Comparison of ENCODE assay signal across 21 cellular contexts in genomic region chr2:206096876-206097275, GRCh38.
"Had no signal": no experiment of that assay in that cellular context is flagged by ENCODE, and none has a peak within 500 bp of the region (broad histone marks: within the 10 kb centered on the region; RNA-seq: fewer than 3 reads in every experiment).

No MANE protein-coding gene starts in this region.

- H3K4me1 ChIP-seq: Peyer's patch, SJCRH30 had no signal

- H3K9me3 ChIP-seq: Peyer's patch, SJCRH30, SK-N-SH had no signal

- DNase-seq: activated CD4-positive, alpha-beta T cell treated with anti-CD3 and anti-CD28 coated beads for 4 hours; activated CD8-positive, alpha-beta memory T cell treated with anti-CD3 and anti-CD28 coated beads, Interleukin-2, amount 50 U/mL, for 48 hours; activated CD8-positive, alpha-beta T cell treated with anti-CD3 and anti-CD28 coated beads, Interleukin-2, amount 10 ng/mL, durations not matched to agents 7 days and 5 days; activated naive CD4-positive, alpha-beta T cell; activated naive CD8-positive, alpha-beta T cell treated with anti-CD3 and anti-CD28 coated beads, Interleukin-2, amount 50 U/mL, for 24 hours; activated T-cell treated with anti-CD3 and anti-CD28 coated beads, Interleukin-2, amount 50 U/mL, for 1 hour; amygdala; NCI-H1105 treated with DMSO at 0.1 percent for 48 hours; NCI-H1436 treated with DMSO at 0.1 percent for 48 hours; NCI-H187; NCI-H2081; NCI-H446; NCI-H524; Peyer's patch; Right ventricle myocardium superior; SJCRH30; SK-N-SH; T-helper 1 cell; WERI-Rb-1 had no signal

- FAIRE-seq: astrocyte had no signal

- H3K36me3 ChIP-seq: Peyer's patch, SJCRH30, WERI-Rb-1 had no signal

- H3K4me2 ChIP-seq: SK-N-SH had no signal

- H3K9ac ChIP-seq: SK-N-SH had no signal

- H3K27me3 ChIP-seq: Peyer's patch, SJCRH30 had no signal

- H3K4me3 ChIP-seq: Peyer's patch, SJCRH30 had no signal

- ATAC-seq: activated CD8-positive, alpha-beta T cell treated with anti-CD3 and anti-CD28 coated beads, Interleukin-2, amount 10 ng/mL, durations not matched to agents 7 days and 5 days; activated naive CD8-positive, alpha-beta T cell treated with anti-CD3 and anti-CD28 coated beads, Interleukin-2, amount 50 U/mL, for 24 hours had no signal

- H3K27ac ChIP-seq: Peyer's patch, RWPE1, SJCRH30, WERI-Rb-1 had no signal
